ENCODE assay signal across 1 cellular context in the genomic region with DNA sequence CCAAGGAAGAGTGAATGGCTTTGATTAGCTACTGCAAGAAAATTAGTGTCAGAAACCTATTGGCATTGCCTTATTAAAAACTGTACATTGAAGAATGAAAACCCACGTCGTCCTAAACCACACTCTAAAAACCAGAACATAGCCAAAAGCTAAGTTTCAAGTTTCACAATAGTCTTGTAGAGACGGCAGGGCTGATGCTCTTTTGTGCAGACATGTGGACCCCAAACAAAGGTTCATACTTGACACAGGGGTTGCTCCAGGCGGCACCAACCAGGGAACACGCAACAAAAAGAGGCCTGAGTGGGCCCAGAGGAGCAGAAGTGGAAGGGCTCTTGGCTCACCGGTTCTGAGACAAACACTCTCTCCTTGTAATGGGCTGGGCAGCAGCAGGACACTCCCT.
TF ChIP-seq lines count a peak whose summit lies in the region.

No MANE protein-coding gene starts in this region.

TF ChIP-seq in GM12878, 131 proteins besides CTCF, POLR2A, EP300 and RAD21 (continued from another document):
- TF ChIP-seq, protein P1, sequence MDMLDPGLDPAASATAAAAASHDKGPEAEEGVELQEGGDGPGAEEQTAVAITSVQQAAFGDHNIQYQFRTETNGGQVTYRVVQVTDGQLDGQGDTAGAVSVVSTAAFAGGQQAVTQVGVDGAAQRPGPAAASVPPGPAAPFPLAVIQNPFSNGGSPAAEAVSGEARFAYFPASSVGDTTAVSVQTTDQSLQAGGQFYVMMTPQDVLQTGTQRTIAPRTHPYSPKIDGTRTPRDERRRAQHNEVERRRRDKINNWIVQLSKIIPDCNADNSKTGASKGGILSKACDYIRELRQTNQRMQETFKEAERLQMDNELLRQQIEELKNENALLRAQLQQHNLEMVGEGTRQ (IDR thresholded peaks at IDR 0.05; ENCODE audit: borderline replicate concordance, low read depth, low read length), result no peak
- TF ChIP-seq RBBP5 (conservative IDR thresholded peaks at IDR 0.05) (no peak), SUZ12 (IDR thresholded peaks at IDR 0.05; ENCODE audit: unreplicated experiment) (no peak), CEBPB (IDR thresholded peaks at IDR 0.05; ENCODE audit: borderline replicate concordance in 1 of 2, low read depth in 2 of 2, low read length in 2 of 2) (no peak), NR2C2 (IDR thresholded peaks at IDR 0.05; ENCODE audit: borderline replicate concordance, control insufficient read depth, insufficient read length, low read depth) (no peak), PAX5 (IDR thresholded peaks at IDR 0.05; ENCODE audit: borderline replicate concordance, low read depth, low read length) (no peak), ZNF217 (IDR thresholded peaks at IDR 0.05) (no peak), STAT1 (conservative IDR thresholded peaks at IDR 0.05) (no peak)
- TF ChIP-seq, protein P2, sequence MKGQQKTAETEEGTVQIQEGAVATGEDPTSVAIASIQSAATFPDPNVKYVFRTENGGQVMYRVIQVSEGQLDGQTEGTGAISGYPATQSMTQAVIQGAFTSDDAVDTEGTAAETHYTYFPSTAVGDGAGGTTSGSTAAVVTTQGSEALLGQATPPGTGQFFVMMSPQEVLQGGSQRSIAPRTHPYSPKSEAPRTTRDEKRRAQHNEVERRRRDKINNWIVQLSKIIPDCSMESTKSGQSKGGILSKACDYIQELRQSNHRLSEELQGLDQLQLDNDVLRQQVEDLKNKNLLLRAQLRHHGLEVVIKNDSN (IDR thresholded peaks at IDR 0.05; ENCODE audit: borderline replicate concordance, extremely low read length, insufficient read depth, low read depth, low read length), result no peak
- TF ChIP-seq, protein P3, sequence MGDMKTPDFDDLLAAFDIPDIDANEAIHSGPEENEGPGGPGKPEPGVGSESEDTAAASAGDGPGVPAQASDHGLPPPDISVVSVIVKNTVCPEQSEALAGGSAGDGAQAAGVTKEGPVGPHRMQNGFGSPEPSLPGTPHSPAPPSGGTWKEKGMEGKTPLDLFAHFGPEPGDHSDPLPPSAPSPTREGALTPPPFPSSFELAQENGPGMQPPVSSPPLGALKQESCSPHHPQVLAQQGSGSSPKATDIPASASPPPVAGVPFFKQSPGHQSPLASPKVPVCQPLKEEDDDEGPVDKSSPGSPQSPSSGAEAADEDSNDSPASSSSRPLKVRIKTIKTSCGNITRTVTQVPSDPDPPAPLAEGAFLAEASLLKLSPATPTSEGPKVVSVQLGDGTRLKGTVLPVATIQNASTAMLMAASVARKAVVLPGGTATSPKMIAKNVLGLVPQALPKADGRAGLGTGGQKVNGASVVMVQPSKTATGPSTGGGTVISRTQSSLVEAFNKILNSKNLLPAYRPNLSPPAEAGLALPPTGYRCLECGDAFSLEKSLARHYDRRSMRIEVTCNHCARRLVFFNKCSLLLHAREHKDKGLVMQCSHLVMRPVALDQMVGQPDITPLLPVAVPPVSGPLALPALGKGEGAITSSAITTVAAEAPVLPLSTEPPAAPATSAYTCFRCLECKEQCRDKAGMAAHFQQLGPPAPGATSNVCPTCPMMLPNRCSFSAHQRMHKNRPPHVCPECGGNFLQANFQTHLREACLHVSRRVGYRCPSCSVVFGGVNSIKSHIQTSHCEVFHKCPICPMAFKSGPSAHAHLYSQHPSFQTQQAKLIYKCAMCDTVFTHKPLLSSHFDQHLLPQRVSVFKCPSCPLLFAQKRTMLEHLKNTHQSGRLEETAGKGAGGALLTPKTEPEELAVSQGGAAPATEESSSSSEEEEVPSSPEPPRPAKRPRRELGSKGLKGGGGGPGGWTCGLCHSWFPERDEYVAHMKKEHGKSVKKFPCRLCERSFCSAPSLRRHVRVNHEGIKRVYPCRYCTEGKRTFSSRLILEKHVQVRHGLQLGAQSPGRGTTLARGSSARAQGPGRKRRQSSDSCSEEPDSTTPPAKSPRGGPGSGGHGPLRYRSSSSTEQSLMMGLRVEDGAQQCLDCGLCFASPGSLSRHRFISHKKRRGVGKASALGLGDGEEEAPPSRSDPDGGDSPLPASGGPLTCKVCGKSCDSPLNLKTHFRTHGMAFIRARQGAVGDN (IDR thresholded peaks at IDR 0.05), result no peak
